Comparison of ENCODE assay signal across 11 cellular contexts in genomic region chr2:55097462-55098410, GRCh38. TPM values are rescaled to one million over a fixed set of nuclear protein-coding genes. Genes with fewer than 3 reads are reported as not detected.
DNase-seq lines count a peak whose midpoint lies in the region; ATAC-seq and TF ChIP-seq lines count a peak whose summit lies in the region.
"Had no signal": no experiment of that assay in that cellular context is flagged by ENCODE, and none has a peak within 500 bp of the region (broad histone marks: within the 10 kb centered on the region; RNA-seq: fewer than 3 reads in every experiment).

No MANE protein-coding gene starts in this region.

- no peaks in the 10 kb centered on the region for H3K9me3 Mint-ChIP-seq in MCF 10A (ENCODE audit: unreplicated experiment)

- peaks cover 27% of the 10 kb centered on the region for H3K4me1 Mint-ChIP-seq in MCF 10A (ENCODE audit: insufficient read depth, unreplicated experiment)

- BruUV-seq in A673 (replicated peaks; lab: Mats Ljungman, UMichigan): no TSS peak
- no TSS peak for BruUV-seq in MCF 10A (replicated peaks; lab: Mats Ljungman, UMichigan)

- H3K27me3 Mint-ChIP-seq in MCF 10A (ENCODE audit: insufficient read depth, unreplicated experiment): no peaks in the 10 kb centered on the region
- H3K27me3 Mint-ChIP-seq: T-helper 17 cell had no signal

- ATAC-seq in HG02610 (IDR thresholded peaks at IDR 0.05; ENCODE audit: unreplicated experiment) (no peak), GM18502 (IDR thresholded peaks at IDR 0.05; ENCODE audit: poor library complexity, unreplicated experiment) (no peak)
- ATAC-seq: T-helper 17 cell had no signal

- H3K36me3 Mint-ChIP-seq in MCF 10A (ENCODE audit: insufficient read depth, unreplicated experiment): peaks cover 6% of the 10 kb centered on the region

- H3K27ac ChIP-seq in A673 (ENCODE audit: low read depth, low read length, poor library complexity, severe bottlenecking) (peak overlapping the region; percentile 33), neutrophil (peak overlapping the region; percentile 88)

- H3K4me3 ChIP-seq in A673 (ENCODE audit: low read depth, low read length, poor library complexity, severe bottlenecking) (no peak overlapping the region), neutrophil (ENCODE audit: low read depth in 1 of 2, low read length in 1 of 2) (no peak overlapping the region)
- H3K4me3 ChIP-seq: breast epithelium had no signal

- no peaks in the 10 kb centered on the region for H3K27me3 ChIP-seq in A673 (replicated peaks; ENCODE audit: insufficient read depth, low read depth, low read length, poor library complexity)
- no peaks in the 10 kb centered on the region for H3K27me3 ChIP-seq in neutrophil
- H3K27me3 ChIP-seq: breast epithelium had no signal

- POLR2A ChIA-PET in A673 (lab: Charles Lee; ENCODE audit: low non-redundant PET): interaction anchor here (0.6 kb wide), 1 partner anchor 117 kb away, joined by 6 read pairs; no protein-coding TSS in a partner anchor
- POLR2A ChIA-PET in MCF 10A (lab: Yijun Ruan, JAX): interaction anchor here (0.6 to 1.3 kb wide), 6 partner anchors 12 to 68 kb away, joined by 3 to 4 read pairs (median 3); partner anchors contain the start of gene RTN4

- H3K4me3 Mint-ChIP-seq in MCF 10A (ENCODE audit: unreplicated experiment): no peak overlapping the region
- H3K4me3 Mint-ChIP-seq: T-helper 17 cell had no signal

- CTCF ChIA-PET in A673 (lab: Charles Lee): no interaction called here
- CTCF ChIA-PET in MCF 10A (lab: Yijun Ruan, JAX): interaction anchor here (0.6 to 2.1 kb wide), 4 partner anchors 20 to 946 kb away, joined by 3 to 6 read pairs (median 4); no protein-coding TSS in a partner anchor

- no peak for TF ChIP-seq POLR2A in erythroblast (IDR thresholded peaks at IDR 0.05; ENCODE audit: low read length)

- H3K4me1 ChIP-seq in A673 (ENCODE audit: insufficient read depth, low read length, poor library complexity, severe bottlenecking) (peaks cover 41% of the 10 kb centered on the region), neutrophil (ENCODE audit: control insufficient read depth in 1 of 2, insufficient read depth in 1 of 2, low read depth in 1 of 2, low read length in 1 of 2) (peaks cover 73 to 81% of the 10 kb centered on the region in 2 experiments)
- H3K4me1 ChIP-seq: breast epithelium had no signal

- no peaks in the 10 kb centered on the region for H3K9me3 ChIP-seq in A673 (ENCODE audit: low read depth, low read length, poor library complexity, severe bottlenecking)
- H3K9me3 ChIP-seq in neutrophil: no peaks in the 10 kb centered on the region
- H3K9me3 ChIP-seq: breast epithelium had no signal

- TF ChIP-seq CTCF in A673 (conservative IDR thresholded peaks at IDR 0.05; ENCODE audit: low read depth, low read length): no peak
- TF ChIP-seq CTCF in neutrophil (IDR thresholded peaks at IDR 0.05): no peak
- TF ChIP-seq CTCF in MCF 10A (IDR thresholded peaks at IDR 0.05; ENCODE audit: unreplicated experiment): no peak

- H3K36me3 ChIP-seq in A673 (ENCODE audit: insufficient read depth, low read length, poor library complexity, severe bottlenecking) (no peaks in the 10 kb centered on the region), neutrophil (no peaks in the 10 kb centered on the region)
- H3K36me3 ChIP-seq: breast epithelium had no signal

- DNase-seq in A673 (ENCODE audit: low spot score) (no peak), NCI-H524 treated with DMSO at 0.1 percent for 48 hours (lab: John Stamatoyannopoulos, UW) (peak; percentile 72), erythroblast (lab: John Stamatoyannopoulos, UW) (peak; percentile 31 to 56), MCF 10A (ENCODE audit: unreplicated experiment) (no peak), NCI-H2196 (lab: John Stamatoyannopoulos, UW; ENCODE audit: unreplicated experiment) (no peak)
- DNase-seq: NCI-H526 treated with DMSO at 0.1 percent for 48 hours, T-helper 17 cell had no signal

- H3K27ac Mint-ChIP-seq in MCF 10A (ENCODE audit: low read depth, unreplicated experiment): no peak overlapping the region
- H3K27ac Mint-ChIP-seq: T-helper 17 cell had no signal

- intact Hi-C loops in A673 (cut with micrococcal nuclease; ENCODE audit: unreplicated experiment): no loop called here
- intact Hi-C loops in MCF 10A (cut with micrococcal nuclease): no loop called here

RNA-seq across cellular contexts. Expression of gene RTN4, which starts 47.5 kb away (rescaled TPM):
- total RNA-seq in A673 (2021) (244 and 275 TPM in 2 replicates), MCF 10A (2022) (389 and 391 TPM in 2 replicates)

Comparison
In these comparisons a context has a peak if more than half of its experiments do, and no peak if none do; other contexts are left out.
1. DNase-seq: peak in NCI-H524 treated with DMSO at 0.1 percent for 48 hours (single experiment) and erythroblast (2 of 2); none in A673 (single experiment), MCF 10A (single experiment) and NCI-H2196 (single experiment).